In the genomic region with DNA sequence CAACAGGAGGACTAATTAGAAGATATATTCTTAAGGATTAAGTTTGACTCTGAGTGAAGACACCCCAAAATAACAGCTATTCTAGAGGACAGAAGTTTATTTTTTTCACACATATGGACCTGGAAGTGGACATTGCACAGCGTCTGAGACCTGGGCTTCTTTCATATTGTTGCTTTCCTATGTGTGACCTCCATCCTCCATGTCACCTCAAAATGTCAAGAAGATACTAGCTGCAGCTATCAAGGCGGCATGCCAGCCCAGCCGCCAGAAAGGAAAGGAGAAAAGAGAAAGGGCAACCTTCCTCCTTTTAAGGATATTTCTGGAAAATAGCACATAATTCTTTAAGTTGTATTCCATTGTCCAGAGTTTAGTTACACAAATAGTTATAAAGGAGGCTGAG, we compare ENCODE assay signal across 4 cellular contexts.
"Had no signal": no experiment of that assay in that cellular context is flagged by ENCODE, and none has a peak within 500 bp of the region (broad histone marks: within the 10 kb centered on the region; RNA-seq: fewer than 3 reads in every experiment).

No MANE protein-coding gene starts in this region.

- H3K27ac Mint-ChIP-seq: GM23338, H9 had no signal

- H3K4me3 Mint-ChIP-seq: GM23338, H9 had no signal

- ATAC-seq: GM23338 had no signal

- H3K9me3 Mint-ChIP-seq: GM23338 had no signal

- DNase-seq: H9, HCEC 1CT, IMR-90 had no signal

- H3K4me3 ChIP-seq: GM23338 had no signal
